In genomic region chr20:35619196-35620095, GRCh38 we compare ENCODE assay signal across 8 cellular contexts. TPM values are rescaled to one million over a fixed set of nuclear protein-coding genes. Genes with fewer than 3 reads are reported as not detected.
DNase-seq lines count a peak whose midpoint lies in the region; ATAC-seq and TF ChIP-seq lines count a peak whose summit lies in the region.

No MANE protein-coding gene starts in this region.

- H3K4me3 Mint-ChIP-seq in natural killer cell: peak overlapping the region; percentile 86
- H3K4me3 Mint-ChIP-seq in stimulated activated memory B cell treated with anti-CD40 and anti-IgM and Interleukin-4, amounts not matched to agents 10 μg/mL and 1 μg/mL and 100 μg/mL, for 72 hours: peak overlapping the region; percentile 90

- ATAC-seq in GM18907 (IDR thresholded peaks at IDR 0.05; ENCODE audit: unreplicated experiment): peak; percentile 40
- ATAC-seq in natural killer cell: peak; percentile 18 to 22 (median 22)
- ATAC-seq in stimulated activated memory B cell treated with anti-CD40 and anti-IgM and Interleukin-4, amounts not matched to agents 10 μg/mL and 1 μg/mL and 100 μg/mL, for 72 hours: peak; percentile 60

- H3K4me2 ChIP-seq in OCI-LY1 (ENCODE audit: low read length): peak overlapping the region; percentile 99

- H3K27me3 Mint-ChIP-seq in natural killer cell (ENCODE audit: low read depth in 2 of 2): peaks cover 0 to 2% of the 10 kb centered on the region in 2 donors
- H3K27me3 Mint-ChIP-seq in stimulated activated memory B cell treated with anti-CD40 and anti-IgM and Interleukin-4, amounts not matched to agents 10 μg/mL and 1 μg/mL and 100 μg/mL, for 72 hours: peaks cover 11% of the 10 kb centered on the region

- no peak overlapping the region for H2AFZ ChIP-seq in OCI-LY1 (ENCODE audit: low read length)

- H3K9ac ChIP-seq in OCI-LY1 (ENCODE audit: low read length): peak overlapping the region; percentile 61; the same call in 1 of the 2 replicates

- H3K4me1 Mint-ChIP-seq in natural killer cell: peaks cover 23 to 45% of the 10 kb centered on the region in 2 donors
- peaks cover 52% of the 10 kb centered on the region for H3K4me1 Mint-ChIP-seq in stimulated activated memory B cell treated with anti-CD40 and anti-IgM and Interleukin-4, amounts not matched to agents 10 μg/mL and 1 μg/mL and 100 μg/mL, for 72 hours

- no peaks in the 10 kb centered on the region for H3K79me2 ChIP-seq in OCI-LY1 (ENCODE audit: insufficient read depth, low read length)

- H3F3A ChIP-seq in OCI-LY1 (ENCODE audit: insufficient read depth, low read length): no peaks in the 10 kb centered on the region

- H3K9me2 ChIP-seq in OCI-LY1 (ENCODE audit: low read depth, low read length): no peaks in the 10 kb centered on the region

- H3K27me3 ChIP-seq in OCI-LY1 (ENCODE audit: insufficient read depth, low read length): no peaks in the 10 kb centered on the region
- H3K27me3 ChIP-seq in esophagus squamous epithelium: no peaks in the 10 kb centered on the region

- TF ChIP-seq CTCF in OCI-LY1 (IDR thresholded peaks at IDR 0.05; ENCODE audit: low read length) (peak; percentile 87), esophagus squamous epithelium (IDR thresholded peaks at IDR 0.05) (peak in 3 of 6 experiments; percentile 22 to 23 (median 23)), natural killer cell (IDR thresholded peaks at IDR 0.05) (peak; percentile 55)

- WGBS in esophagus squamous epithelium, 2 donors: 11 to 14% methylated on average over 14 to 22 of the region's 49 CpGs

- H3K4me1 ChIP-seq in OCI-LY1 (ENCODE audit: insufficient read depth, low read length, severe bottlenecking): peaks cover 39% of the 10 kb centered on the region
- H3K4me1 ChIP-seq in esophagus squamous epithelium: peaks cover 21 to 47% (median 30%) of the 10 kb centered on the region in 3 donors

- H3K36me3 ChIP-seq in OCI-LY1 (ENCODE audit: insufficient read depth, low read length): peaks cover under 1% of the 10 kb centered on the region; the same call in 1 of the 2 replicates
- peaks cover 0 to 24% (median 0%) of the 10 kb centered on the region in 3 donors for H3K36me3 ChIP-seq in esophagus squamous epithelium

- no peaks in the 10 kb centered on the region for H3K36me3 Mint-ChIP-seq in natural killer cell
- peaks cover 5% of the 10 kb centered on the region for H3K36me3 Mint-ChIP-seq in stimulated activated memory B cell treated with anti-CD40 and anti-IgM and Interleukin-4, amounts not matched to agents 10 μg/mL and 1 μg/mL and 100 μg/mL, for 72 hours

- no peaks in the 10 kb centered on the region for H4K20me1 ChIP-seq in OCI-LY1 (ENCODE audit: insufficient read depth, low read length)

- no peaks in the 10 kb centered on the region for H3K9me3 Mint-ChIP-seq in natural killer cell
- H3K9me3 Mint-ChIP-seq in stimulated activated memory B cell treated with anti-CD40 and anti-IgM and Interleukin-4, amounts not matched to agents 10 μg/mL and 1 μg/mL and 100 μg/mL, for 72 hours: no peaks in the 10 kb centered on the region

- DNase-seq in AG08396 (ENCODE audit: low spot score): peak; percentile 84
- peak; percentile 99 for DNase-seq in HPDE6-E6E7 (ENCODE audit: extremely low spot score)
- peak; percentile 71 for DNase-seq in activated T-cell treated with anti-CD3 and anti-CD28 coated beads for 24 hours (ENCODE audit: low read depth)
- DNase-seq in esophagus squamous epithelium (lab: John Stamatoyannopoulos, UW): peak; percentile 25
- DNase-seq in natural killer cell: peak; percentile 71

- TF ChIP-seq POLR2A in esophagus squamous epithelium (IDR thresholded peaks at IDR 0.05): peak in 1 of 4 donors; percentile 35

- intact Hi-C loops in esophagus squamous epithelium (cut with DNase I): no loop called here
- intact Hi-C loops in natural killer cell (cut with micrococcal nuclease): loop anchor here (1.0 to 10.0 kb wide), 5 partner anchors 18 to 365 kb away; partner anchors contain the start of gene ERGIC3

- H3K9me3 ChIP-seq in OCI-LY1 (ENCODE audit: low read length) (no peaks in the 10 kb centered on the region), esophagus squamous epithelium (no peaks in the 10 kb centered on the region)

- peak overlapping the region; percentile 82 for H3K4me3 ChIP-seq in OCI-LY1 (ENCODE audit: low read depth, low read length, poor library complexity, severe bottlenecking)
- peak overlapping the region; percentile 31 to 75 (median 58) for H3K4me3 ChIP-seq in esophagus squamous epithelium

- peak overlapping the region; percentile 58 for H3K27ac ChIP-seq in OCI-LY1 (ENCODE audit: low read depth, low read length, poor library complexity, severe bottlenecking)
- H3K27ac ChIP-seq in esophagus squamous epithelium: peak overlapping the region; percentile 21 to 94 (median 64)

- peak overlapping the region; percentile 34 to 99 for H3K27ac Mint-ChIP-seq in natural killer cell
- peak overlapping the region; percentile 40 for H3K27ac Mint-ChIP-seq in stimulated activated memory B cell treated with anti-CD40 and anti-IgM and Interleukin-4, amounts not matched to agents 10 μg/mL and 1 μg/mL and 100 μg/mL, for 72 hours

RNA-seq across cellular contexts. Expression of gene SPAG4, which starts 3.8 kb away (rescaled TPM):
- total RNA-seq in esophagus squamous epithelium: 1 to 10 TPM in 2 of 4 donors, under 1 TPM in 2; 0.44 to 4.8 (median 2.6) TPM
- total RNA-seq in natural killer cell: 10 to 100 TPM; 11.2 to 16.2 (median 11.9) TPM

RNA-seq across cellular contexts. Expression of gene CPNE1, which starts 45.3 kb away (rescaled TPM):
- total RNA-seq in esophagus squamous epithelium: 10 to 100 TPM; 47.3 to 98.2 (median 75.9) TPM
- total RNA-seq in natural killer cell: 100 to 1,000 TPM; 298 to 342 (median 334) TPM

RNA-seq across cellular contexts. Expression of gene RBM12, which starts 45.3 kb away (rescaled TPM):
- total RNA-seq in esophagus squamous epithelium: 10 to 100 TPM; 14.2 to 35.5 (median 30.0) TPM
- total RNA-seq in natural killer cell: 100 to 1,000 TPM in 1 of 3 donors, 10 to 100 TPM in 2; 80.9 to 112 (median 89.4) TPM

Comparison
In these comparisons a context has a peak if more than half of its experiments do, and no peak if none do; other contexts are left out.
1. Peak in every context shown above with its lines: DNase-seq, ATAC-seq, H3K4me3 ChIP-seq and H3K27ac ChIP-seq.
2. DNase-seq: peak in every context shown above with its lines; median percentile 99 in HPDE6-E6E7; 84 in AG08396; 71 in activated T-cell treated with anti-CD3 and anti-CD28 coated beads for 24 hours; 71 in natural killer cell; 25 in esophagus squamous epithelium.